ENCODE assay signal across 27 cellular contexts in genomic region chr12:86254399-86255107, GRCh38. TPM values are rescaled to one million over a fixed set of nuclear protein-coding genes. Genes with fewer than 3 reads are reported as not detected.
A peak's percentile ranks its signal among the peaks of the same experiment; 100 is the strongest.
DNase-seq lines count a peak whose midpoint lies in the region; ATAC-seq and TF ChIP-seq lines count a peak whose summit lies in the region.
"Had no signal": no experiment of that assay in that cellular context is flagged by ENCODE, and none has a peak within 500 bp of the region (broad histone marks: within the 10 kb centered on the region; RNA-seq: fewer than 3 reads in every experiment).

No MANE protein-coding gene starts in this region.

- H3K27ac ChIP-seq in left ventricle myocardium inferior (replicated peaks) (no peak overlapping the region), right atrium auricular region (no peak overlapping the region), thyroid gland (peak overlapping the region; percentile 72 to 84 (median 79))
- H3K27ac ChIP-seq: cardiac muscle cell, prostate gland, RWPE1 had no signal

- no peaks in the 10 kb centered on the region for H3K4me1 Mint-ChIP-seq in stimulated activated naive B cell treated with anti-CD40 and anti-IgM and Interleukin-4, amounts not matched to agents 10 μg/mL and 1 μg/mL and 100 μg/mL, for 72 hours
- H3K4me1 Mint-ChIP-seq: activated CD4-positive, alpha-beta T cell treated with anti-CD3 and anti-CD28 coated beads, Interleukin-2, amount 10 ng/mL, durations not matched to agents 7 days and 5 days; CD14-positive monocyte had no signal

- H3K27me3 ChIP-seq in left ventricle myocardium inferior (ENCODE audit: low read depth) (no peaks in the 10 kb centered on the region), right atrium auricular region (no peaks in the 10 kb centered on the region), thyroid gland (no peaks in the 10 kb centered on the region)
- H3K27me3 ChIP-seq: cardiac muscle cell had no signal

- peaks cover 0 to under 1% of the 10 kb centered on the region in 2 donors for H3K9me3 Mint-ChIP-seq in stimulated activated naive B cell treated with anti-CD40 and anti-IgM and Interleukin-4, amounts not matched to agents 10 μg/mL and 1 μg/mL and 100 μg/mL, for 72 hours
- H3K9me3 Mint-ChIP-seq: activated CD4-positive, alpha-beta T cell treated with anti-CD3 and anti-CD28 coated beads, Interleukin-2, amount 10 ng/mL, durations not matched to agents 7 days and 5 days; CD14-positive monocyte; dendritic cell treated with granulocyte-macrophage colony-stimulating factor and Interleukin-4, amounts not matched to agents 40 ng/mL and 50 ng/mL, for 4 days had no signal

- H3K36me3 Mint-ChIP-seq in stimulated activated naive B cell treated with anti-CD40 and anti-IgM and Interleukin-4, amounts not matched to agents 10 μg/mL and 1 μg/mL and 100 μg/mL, for 72 hours, result no peaks in the 10 kb centered on the region
- H3K36me3 Mint-ChIP-seq: CD14-positive monocyte had no signal

- intact Hi-C loops in left ventricle myocardium inferior (cut with micrococcal nuclease), result no loop called here
- intact Hi-C loops in thyroid gland (cut with DNase I), result no loop called here

- H3K36me3 ChIP-seq in left ventricle myocardium inferior (no peaks in the 10 kb centered on the region), right atrium auricular region (no peaks in the 10 kb centered on the region), thyroid gland (no peaks in the 10 kb centered on the region)
- H3K36me3 ChIP-seq: cardiac muscle cell, HAP-1, prostate gland had no signal

- H3K9me3 ChIP-seq in left ventricle myocardium inferior (replicated peaks) (no peaks in the 10 kb centered on the region), right atrium auricular region (no peaks in the 10 kb centered on the region), thyroid gland (no peaks in the 10 kb centered on the region)
- H3K9me3 ChIP-seq: HAP-1, prostate gland had no signal

- H3K4me3 Mint-ChIP-seq in stimulated activated naive B cell treated with anti-CD40 and anti-IgM and Interleukin-4, amounts not matched to agents 10 μg/mL and 1 μg/mL and 100 μg/mL, for 72 hours, result no peak overlapping the region
- H3K4me3 Mint-ChIP-seq: activated CD4-positive, alpha-beta T cell treated with anti-CD3 and anti-CD28 coated beads, Interleukin-2, amount 10 ng/mL, durations not matched to agents 7 days and 5 days; CD14-positive monocyte; dendritic cell treated with granulocyte-macrophage colony-stimulating factor and Interleukin-4, amounts not matched to agents 40 ng/mL and 50 ng/mL, for 4 days had no signal

- TF ChIP-seq POLR2A in thyroid gland (IDR thresholded peaks at IDR 0.05), result no peak

- H3K4me3 ChIP-seq in left ventricle myocardium inferior (peak overlapping the region; percentile 51), right atrium auricular region (no peak overlapping the region), thyroid gland (replicated peaks in 1 of 3) (peak overlapping the region in 2 of 3 donors; percentile 14 to 63)
- H3K4me3 ChIP-seq: cardiac muscle cell, HAP-1, lung, prostate gland had no signal

- H3K27ac Mint-ChIP-seq in stimulated activated naive B cell treated with anti-CD40 and anti-IgM and Interleukin-4, amounts not matched to agents 10 μg/mL and 1 μg/mL and 100 μg/mL, for 72 hours, result no peak overlapping the region
- H3K27ac Mint-ChIP-seq: activated CD4-positive, alpha-beta T cell treated with anti-CD3 and anti-CD28 coated beads, Interleukin-2, amount 10 ng/mL, durations not matched to agents 7 days and 5 days; CD14-positive monocyte; dendritic cell treated with granulocyte-macrophage colony-stimulating factor and Interleukin-4, amounts not matched to agents 40 ng/mL and 50 ng/mL, for 4 days had no signal

- ATAC-seq in stimulated activated naive B cell treated with anti-CD40 and anti-IgM and Interleukin-4, amounts not matched to agents 10 μg/mL and 1 μg/mL and 100 μg/mL, for 72 hours (replicated peaks), result no peak
- no peak for ATAC-seq in GM21381 (IDR thresholded peaks at IDR 0.05; ENCODE audit: unreplicated experiment)

- WGBS in thyroid gland, 2 donors, result 39 to 44% methylated on average over 4 of the region's 4 CpGs

- TF ChIP-seq CTCF in left ventricle myocardium inferior (IDR thresholded peaks at IDR 0.05; ENCODE audit: borderline replicate concordance), result no peak
- TF ChIP-seq CTCF in right atrium auricular region (IDR thresholded peaks at IDR 0.05), result no peak
- TF ChIP-seq CTCF in thyroid gland (IDR thresholded peaks at IDR 0.05), result no peak

- no peaks in the 10 kb centered on the region for H3K27me3 Mint-ChIP-seq in stimulated activated naive B cell treated with anti-CD40 and anti-IgM and Interleukin-4, amounts not matched to agents 10 μg/mL and 1 μg/mL and 100 μg/mL, for 72 hours
- H3K27me3 Mint-ChIP-seq: activated CD4-positive, alpha-beta T cell treated with anti-CD3 and anti-CD28 coated beads, Interleukin-2, amount 10 ng/mL, durations not matched to agents 7 days and 5 days; dendritic cell treated with granulocyte-macrophage colony-stimulating factor and Interleukin-4, amounts not matched to agents 40 ng/mL and 50 ng/mL, for 4 days had no signal

- DNase-seq in left ventricle myocardium inferior (no peak), right atrium auricular region (ENCODE audit: low spot score) (no peak), NCI-H774 (lab: John Stamatoyannopoulos, UW) (peak; percentile 25), fibroblast of peridontal ligament (ENCODE audit: extremely low read depth) (peak; percentile 11), thyroid gland (no peak), epidermal melanocyte (ENCODE audit: insufficient read length, low spot score) (no peak)
- no peak for DNase-seq in stimulated activated naive B cell treated with anti-CD40 and anti-IgM and Interleukin-4, amounts not matched to agents 10 μg/mL and 1 μg/mL and 100 μg/mL, for 72 hours
- DNase-seq: activated CD4-positive, alpha-beta T cell treated with anti-CD3 and anti-CD28 coated beads, Interleukin-2, amount 10 ng/mL, durations not matched to agents 7 days and 5 days; activated naive CD4-positive, alpha-beta T cell treated with Interleukin-2 at 50 U/mL for 16 hours; activated T-cell treated with anti-CD3 and anti-CD28 coated beads, Interleukin-2, amount 50 U/mL, for 48 hours; amniotic stem cell; Kasumi-1; kidney; MV-4-11; NCI-H524; stimulated activated CD8-positive, alpha-beta memory T cell treated with anti-CD3 and anti-CD28 coated beads, Interleukin-4, amount 100 ng/mL, for 48 hours; trophoblast cell had no signal

- H3K4me1 ChIP-seq in left ventricle myocardium inferior (peaks cover 23% of the 10 kb centered on the region), right atrium auricular region (no peaks in the 10 kb centered on the region), thyroid gland (peaks cover 11 to 14% of the 10 kb centered on the region in 2 donors)
- H3K4me1 ChIP-seq: HAP-1, prostate gland had no signal

RNA-seq across cellular contexts. Expression of gene MGAT4C, which starts 1.6 kb away (rescaled TPM):
- total RNA-seq in left ventricle myocardium inferior (5.4 TPM), right atrium auricular region (1 to 10 TPM; 2.1 to 3.2 TPM), thyroid gland (100 to 1,000 TPM in 1 of 4 donors, 10 to 100 TPM in 3; 45.1 to 113 (median 63.2) TPM)
- total RNA-seq: activated CD4-positive, alpha-beta T cell treated with anti-CD3 and anti-CD28 coated beads, Interleukin-2, amount 10 ng/mL, durations not matched to agents 7 days and 5 days; epithelial cell of proximal tubule; T-helper 2 cell treated with Interferon-gamma antibody and Interleukin-4, amounts not matched to agents 100 ng/mL and 5 ng/mL, for 36 hours had no signal

Comparison
In these comparisons a context has a peak if more than half of its experiments do, and no peak if none do; other contexts are left out.
1. H3K4me3 ChIP-seq: peak in left ventricle myocardium inferior (single experiment) and thyroid gland (2 of 3); none in right atrium auricular region (0 of 2).
2. DNase-seq: peak in NCI-H774 (single experiment) and fibroblast of peridontal ligament (single experiment); none in left ventricle myocardium inferior (single experiment), right atrium auricular region (single experiment), thyroid gland (0 of 2), epidermal melanocyte (single experiment) and stimulated activated naive B cell treated with anti-CD40 and anti-IgM and Interleukin-4, amounts not matched to agents 10 μg/mL and 1 μg/mL and 100 μg/mL, for 72 hours (single experiment).
3. H3K27ac ChIP-seq: peak in thyroid gland (3 of 3); none in left ventricle myocardium inferior (single experiment) and right atrium auricular region (0 of 2).